In the genomic region with DNA sequence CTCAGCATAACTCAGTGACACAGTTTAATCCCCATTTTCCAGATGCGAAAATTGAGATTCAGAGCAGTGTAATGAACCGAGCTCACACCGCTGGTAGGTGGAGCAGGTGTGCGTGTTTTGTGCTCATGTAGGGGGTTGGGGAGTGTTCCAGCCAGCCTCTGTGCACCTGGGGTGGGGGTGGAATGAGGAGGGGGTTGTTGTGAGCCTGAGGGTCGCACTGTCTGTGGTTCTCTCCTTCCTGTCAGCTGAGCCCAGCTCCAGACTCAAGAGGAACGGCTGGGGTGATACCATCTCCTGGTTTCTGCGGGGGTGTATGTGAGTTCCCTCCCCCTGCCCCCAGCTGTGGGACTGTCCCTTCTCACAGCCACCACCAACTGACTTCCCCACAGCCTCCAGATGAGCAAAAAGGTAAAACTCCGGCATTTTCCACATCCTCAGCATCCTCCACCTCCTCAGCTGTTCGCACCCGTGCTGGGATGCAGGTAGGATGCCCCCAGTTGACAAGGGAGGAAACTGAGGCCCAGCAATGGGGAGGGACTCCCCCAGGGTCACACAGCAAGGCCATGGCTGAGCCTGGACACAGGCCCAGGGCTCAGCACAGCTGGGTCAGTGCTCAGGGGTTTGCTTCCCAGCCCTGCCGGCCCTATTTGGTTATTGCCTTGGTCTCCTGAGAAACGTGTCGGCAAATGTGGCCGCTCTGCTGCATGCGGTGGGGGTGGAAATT, we compare ENCODE assay signal across 2 cellular contexts.
TF ChIP-seq lines count a peak whose summit lies in the region.

No MANE protein-coding gene starts in this region.

TF ChIP-seq in SK-N-SH, 30 proteins besides CTCF, POLR2A, EP300 and RAD21:
- TF ChIP-seq CHD2 (IDR thresholded peaks at IDR 0.05; ENCODE audit: low read length, partially characterized antibody), result no peak
- no peak for TF ChIP-seq TEAD4 (IDR thresholded peaks at IDR 0.05; ENCODE audit: borderline replicate concordance, insufficient read depth)
- TF ChIP-seq FOXJ3 (CRISPR knock-in tag; IDR thresholded peaks at IDR 0.05), result no peak
- no peak for TF ChIP-seq MXI1 (IDR thresholded peaks at IDR 0.05; ENCODE audit: low read depth, low read length)
- no peak for TF ChIP-seq USF1 (IDR thresholded peaks at IDR 0.05; ENCODE audit: borderline replicate concordance, low read depth)
- no peak for TF ChIP-seq GATA2 (CRISPR knock-in tag; IDR thresholded peaks at IDR 0.05)
- TF ChIP-seq RXRA (IDR thresholded peaks at IDR 0.05; ENCODE audit: borderline replicate concordance, low read depth), result no peak
- TF ChIP-seq SMC3 (IDR thresholded peaks at IDR 0.05; ENCODE audit: low read depth, low read length), result no peak

TF ChIP-seq in SK-N-SH treated with all-trans-retinoic acid at 6 μM for 48 hours, 23 proteins besides CTCF, POLR2A, EP300 and RAD21:
- TF ChIP-seq GLIS3 (CRISPR knock-in tag; IDR thresholded peaks at IDR 0.05) (no peak), RARB (CRISPR knock-in tag; IDR thresholded peaks at IDR 0.05) (no peak), TCF4 (CRISPR knock-in tag; IDR thresholded peaks at IDR 0.05; ENCODE audit: borderline replicate concordance) (no peak), PPARA (CRISPR knock-in tag; IDR thresholded peaks at IDR 0.05; ENCODE audit: borderline replicate concordance) (no peak), BACH2 (CRISPR knock-in tag; IDR thresholded peaks at IDR 0.05; ENCODE audit: borderline replicate concordance) (no peak), PATZ1 (CRISPR knock-in tag; IDR thresholded peaks at IDR 0.05; ENCODE audit: borderline replicate concordance) (no peak), ESRRG (CRISPR knock-in tag; IDR thresholded peaks at IDR 0.05) (no peak), SNAI2 (CRISPR knock-in tag; IDR thresholded peaks at IDR 0.05) (no peak), ZNF565 (CRISPR knock-in tag; conservative IDR thresholded peaks at IDR 0.05; ENCODE audit: low read depth) (no peak), CSDC2 (CRISPR knock-in tag; IDR thresholded peaks at IDR 0.05) (no peak), ZFP30 (CRISPR knock-in tag; IDR thresholded peaks at IDR 0.05) (no peak), ZNF8 (CRISPR knock-in tag; IDR thresholded peaks at IDR 0.05) (no peak), TSHZ2 (CRISPR knock-in tag; IDR thresholded peaks at IDR 0.05) (no peak), ZFP3 (CRISPR knock-in tag; IDR thresholded peaks at IDR 0.05) (no peak)
- TF ChIP-seq, protein P1, sequence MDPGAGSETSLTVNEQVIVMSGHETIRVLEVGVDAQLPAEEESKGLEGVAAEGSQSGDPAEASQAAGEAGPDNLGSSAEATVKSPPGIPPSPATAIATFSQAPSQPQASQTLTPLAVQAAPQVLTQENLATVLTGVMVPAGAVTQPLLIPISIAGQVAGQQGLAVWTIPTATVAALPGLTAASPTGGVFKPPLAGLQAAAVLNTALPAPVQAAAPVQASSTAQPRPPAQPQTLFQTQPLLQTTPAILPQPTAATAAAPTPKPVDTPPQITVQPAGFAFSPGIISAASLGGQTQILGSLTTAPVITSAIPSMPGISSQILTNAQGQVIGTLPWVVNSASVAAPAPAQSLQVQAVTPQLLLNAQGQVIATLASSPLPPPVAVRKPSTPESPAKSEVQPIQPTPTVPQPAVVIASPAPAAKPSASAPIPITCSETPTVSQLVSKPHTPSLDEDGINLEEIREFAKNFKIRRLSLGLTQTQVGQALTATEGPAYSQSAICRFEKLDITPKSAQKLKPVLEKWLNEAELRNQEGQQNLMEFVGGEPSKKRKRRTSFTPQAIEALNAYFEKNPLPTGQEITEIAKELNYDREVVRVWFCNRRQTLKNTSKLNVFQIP (CRISPR knock-in tag; IDR thresholded peaks at IDR 0.05; ENCODE audit: borderline replicate concordance, low read depth), result no peak
